In genomic region chr10:97025613-97026242, GRCh38 we compare ENCODE assay signal across 8 cellular contexts.
DNase-seq lines count a peak whose midpoint lies in the region; ATAC-seq lines count a peak whose summit lies in the region.

No MANE protein-coding gene starts in this region.

- CTCF ChIA-PET in activated CD4-positive, alpha-beta memory T cell treated with anti-CD3 and anti-CD28 coated beads for 36 hours (lab: Charles Lee) = interaction anchor here (0.6 to 7.7 kb wide), 67 partner anchors 8 to 1260 kb away, joined by 3 to 88 read pairs (median 4); no protein-coding TSS in a partner anchor

- DNase-seq in NCI-H2081 (lab: John Stamatoyannopoulos, UW) (peak; percentile 8 to 18), NCI-H2081 treated with DMSO at 0.1 percent for 48 hours (lab: John Stamatoyannopoulos, UW) (no peak), NCI-H146 (lab: John Stamatoyannopoulos, UW) (peak; percentile 46), epidermal melanocyte (ENCODE audit: insufficient read length, low spot score) (peak; percentile 61), middle frontal gyrus (ENCODE audit: extremely low spot score, low spot score) (peak; percentile 16), hepatic stellate cell (ENCODE audit: low spot score) (no peak)
- DNase-seq in activated CD4-positive, alpha-beta memory T cell treated with anti-CD3 and anti-CD28 coated beads for 36 hours = peak; percentile 73
- peak; percentile 18 for DNase-seq in stimulated activated naive B cell treated with anti-CD40 and anti-IgM and Interleukin-4, amounts not matched to agents 10 μg/mL and 1 μg/mL and 100 μg/mL, for 72 hours

- H3K27ac Mint-ChIP-seq in activated CD4-positive, alpha-beta memory T cell treated with anti-CD3 and anti-CD28 coated beads for 36 hours = no peak overlapping the region
- no peak overlapping the region for H3K27ac Mint-ChIP-seq in stimulated activated naive B cell treated with anti-CD40 and anti-IgM and Interleukin-4, amounts not matched to agents 10 μg/mL and 1 μg/mL and 100 μg/mL, for 72 hours

- H3K9me3 Mint-ChIP-seq in activated CD4-positive, alpha-beta memory T cell treated with anti-CD3 and anti-CD28 coated beads for 36 hours = no peaks in the 10 kb centered on the region
- no peaks in the 10 kb centered on the region for H3K9me3 Mint-ChIP-seq in stimulated activated naive B cell treated with anti-CD40 and anti-IgM and Interleukin-4, amounts not matched to agents 10 μg/mL and 1 μg/mL and 100 μg/mL, for 72 hours

- H3K36me3 Mint-ChIP-seq in activated CD4-positive, alpha-beta memory T cell treated with anti-CD3 and anti-CD28 coated beads for 36 hours = no peaks in the 10 kb centered on the region
- no peaks in the 10 kb centered on the region for H3K36me3 Mint-ChIP-seq in stimulated activated naive B cell treated with anti-CD40 and anti-IgM and Interleukin-4, amounts not matched to agents 10 μg/mL and 1 μg/mL and 100 μg/mL, for 72 hours

- POLR2A ChIA-PET in activated CD4-positive, alpha-beta memory T cell treated with anti-CD3 and anti-CD28 coated beads for 36 hours (lab: Charles Lee) = no interaction called here

- peak; percentile 72 to 77 for ATAC-seq in stimulated activated naive B cell treated with anti-CD40 and anti-IgM and Interleukin-4, amounts not matched to agents 10 μg/mL and 1 μg/mL and 100 μg/mL, for 72 hours (replicated peaks)

- no peaks in the 10 kb centered on the region for H3K4me1 Mint-ChIP-seq in activated CD4-positive, alpha-beta memory T cell treated with anti-CD3 and anti-CD28 coated beads for 36 hours (ENCODE audit: low read depth)
- H3K4me1 Mint-ChIP-seq in stimulated activated naive B cell treated with anti-CD40 and anti-IgM and Interleukin-4, amounts not matched to agents 10 μg/mL and 1 μg/mL and 100 μg/mL, for 72 hours = peaks cover 10 to 25% of the 10 kb centered on the region in 2 donors

- intact Hi-C loops in activated CD4-positive, alpha-beta memory T cell treated with anti-CD3 and anti-CD28 coated beads for 36 hours (cut with micrococcal nuclease) = loop anchor here (1.0 to 5.0 kb wide), 4 partner anchors 48 to 383 kb away; no protein-coding TSS in a partner anchor

- H3K27me3 Mint-ChIP-seq in activated CD4-positive, alpha-beta memory T cell treated with anti-CD3 and anti-CD28 coated beads for 36 hours = no peaks in the 10 kb centered on the region
- H3K27me3 Mint-ChIP-seq in stimulated activated naive B cell treated with anti-CD40 and anti-IgM and Interleukin-4, amounts not matched to agents 10 μg/mL and 1 μg/mL and 100 μg/mL, for 72 hours = peaks cover 0 to 7% of the 10 kb centered on the region in 2 donors

- no peak overlapping the region for H3K4me3 Mint-ChIP-seq in activated CD4-positive, alpha-beta memory T cell treated with anti-CD3 and anti-CD28 coated beads for 36 hours
- no peak overlapping the region for H3K4me3 Mint-ChIP-seq in stimulated activated naive B cell treated with anti-CD40 and anti-IgM and Interleukin-4, amounts not matched to agents 10 μg/mL and 1 μg/mL and 100 μg/mL, for 72 hours

Comparison
In these comparisons a context has a peak if more than half of its experiments do, and no peak if none do; other contexts are left out.
1. DNase-seq: peak in NCI-H2081 (2 of 2), NCI-H146 (single experiment), activated CD4-positive, alpha-beta memory T cell treated with anti-CD3 and anti-CD28 coated beads for 36 hours (single experiment), epidermal melanocyte (single experiment), middle frontal gyrus (single experiment) and stimulated activated naive B cell treated with anti-CD40 and anti-IgM and Interleukin-4, amounts not matched to agents 10 μg/mL and 1 μg/mL and 100 μg/mL, for 72 hours (single experiment); none in NCI-H2081 treated with DMSO at 0.1 percent for 48 hours (single experiment) and hepatic stellate cell (single experiment).